Comparison of ENCODE assay signal across 18 cellular contexts in genomic region chr15:43346305-43346704, GRCh38. TPM values are rescaled to one million over a fixed set of nuclear protein-coding genes. Genes with fewer than 3 reads are reported as not detected.
DNase-seq lines count a peak whose midpoint lies in the region; TF ChIP-seq lines count a peak whose summit lies in the region.
"Had no signal": no experiment of that assay in that cellular context is flagged by ENCODE, and none has a peak within 500 bp of the region (broad histone marks: within the 10 kb centered on the region; RNA-seq: fewer than 3 reads in every experiment).

No MANE protein-coding gene starts in this region.

- H3K27ac Mint-ChIP-seq in activated CD4-positive, alpha-beta T cell treated with anti-CD3 and anti-CD28 coated beads, Interleukin-2, amount 10 ng/mL, durations not matched to agents 7 days and 5 days = no peak overlapping the region
- H3K27ac Mint-ChIP-seq: memory B cell, neural progenitor cell had no signal

- H3K36me3 Mint-ChIP-seq in activated CD4-positive, alpha-beta T cell treated with anti-CD3 and anti-CD28 coated beads, Interleukin-2, amount 10 ng/mL, durations not matched to agents 7 days and 5 days (ENCODE audit: low read depth) = peaks cover 3% of the 10 kb centered on the region

- H3K9me3 Mint-ChIP-seq in activated CD4-positive, alpha-beta T cell treated with anti-CD3 and anti-CD28 coated beads, Interleukin-2, amount 10 ng/mL, durations not matched to agents 7 days and 5 days = no peaks in the 10 kb centered on the region
- H3K9me3 Mint-ChIP-seq: memory B cell, neural progenitor cell had no signal

- TF ChIP-seq CTCF in GM12874 (IDR thresholded peaks at IDR 0.05; ENCODE audit: insufficient read depth, low read depth, low read length) = 0 out of 2 replicates have a peak, but pooled peaks have one; percentile 4

- no peak overlapping the region for H3K4me3 Mint-ChIP-seq in activated CD4-positive, alpha-beta T cell treated with anti-CD3 and anti-CD28 coated beads, Interleukin-2, amount 10 ng/mL, durations not matched to agents 7 days and 5 days
- H3K4me3 Mint-ChIP-seq: memory B cell, neural progenitor cell had no signal

- H3K4me1 Mint-ChIP-seq in activated CD4-positive, alpha-beta T cell treated with anti-CD3 and anti-CD28 coated beads, Interleukin-2, amount 10 ng/mL, durations not matched to agents 7 days and 5 days = no peaks in the 10 kb centered on the region
- H3K4me1 Mint-ChIP-seq: memory B cell, neural progenitor cell had no signal

- H3K27me3 Mint-ChIP-seq in activated CD4-positive, alpha-beta T cell treated with anti-CD3 and anti-CD28 coated beads, Interleukin-2, amount 10 ng/mL, durations not matched to agents 7 days and 5 days = no peaks in the 10 kb centered on the region
- H3K27me3 Mint-ChIP-seq: memory B cell had no signal

- POLR2A ChIA-PET in activated CD4-positive, alpha-beta T cell treated with anti-CD3 and anti-CD28 coated beads, Interleukin-2, amount 10 ng/mL, durations not matched to agents 7 days and 5 days (lab: Charles Lee) = interaction anchor here (0.6 kb wide), 1 partner anchor 1717 kb away, joined by 5 read pairs; no protein-coding TSS in a partner anchor

- CTCF ChIA-PET in activated CD4-positive, alpha-beta T cell treated with anti-CD3 and anti-CD28 coated beads, Interleukin-2, amount 10 ng/mL, durations not matched to agents 7 days and 5 days (lab: Charles Lee) = interaction anchor here (0.9 to 1.3 kb wide), 2 partner anchors 9 to 152 kb away, joined by 3 read pairs; no protein-coding TSS in a partner anchor

- DNase-seq in activated CD4-positive, alpha-beta T cell treated with anti-CD3 and anti-CD28 coated beads, Interleukin-2, amount 10 ng/mL, durations not matched to agents 7 days and 5 days = peak; percentile 18
- no peak for DNase-seq in activated CD4-positive, alpha-beta T cell treated with anti-CD3 and anti-CD28 coated beads, Interleukin-2, amount 50 U/mL, for 4 hours
- DNase-seq in RPMI7951 (ENCODE audit: low read depth) = peak; percentile 15
- peak; percentile 68 for DNase-seq in myocyte (ENCODE audit: low read depth)
- no peak for DNase-seq in COR-L47 (lab: John Stamatoyannopoulos, UW)
- DNase-seq in middle frontal gyrus (ENCODE audit: extremely low spot score, low spot score) = no peak
- DNase-seq in iPS-NIHi7 (ENCODE audit: extremely low spot score) = no peak
- DNase-seq: activated effector memory CD4-positive, alpha-beta T cell treated with anti-CD3 and anti-CD28 coated beads, Interleukin-2, amount 50 U/mL, for 16 hours; Calu3; colonic mucosa; GM23248; right cardiac atrium; SIG-M5 had no signal

RNA-seq across cellular contexts. Expression of gene LCMT2, which starts 15.9 kb away (rescaled TPM):
- 10 to 100 TPM; 10.5 to 12.6 TPM for total RNA-seq in activated CD4-positive, alpha-beta T cell treated with anti-CD3 and anti-CD28 coated beads, Interleukin-2, amount 10 ng/mL, durations not matched to agents 7 days and 5 days
- 9.5 and 14.7 TPM in 2 replicates for total RNA-seq in RPMI7951 (2014; rRNA removed; shearing (Covaris generic))
- 4.5 and 7.1 TPM in 2 replicates for total RNA-seq in myocyte
- 6.8 TPM for polyA plus RNA-seq in myocyte (2012)

RNA-seq across cellular contexts. Expression of gene ZSCAN29, which starts 24.5 kb away (rescaled TPM):
- total RNA-seq in activated CD4-positive, alpha-beta T cell treated with anti-CD3 and anti-CD28 coated beads, Interleukin-2, amount 10 ng/mL, durations not matched to agents 7 days and 5 days = 10 to 100 TPM; 25.4 to 28.2 TPM
- total RNA-seq in RPMI7951 (2014; rRNA removed; shearing (Covaris generic)) = 12.7 and 13.4 TPM in 2 replicates
- total RNA-seq in myocyte = 22.7 and 26.2 TPM in 2 replicates
- polyA plus RNA-seq in myocyte (2012) = 10.6 TPM

RNA-seq across cellular contexts. Expression of gene TUBGCP4, which starts 24.6 kb away (rescaled TPM):
- total RNA-seq in activated CD4-positive, alpha-beta T cell treated with anti-CD3 and anti-CD28 coated beads, Interleukin-2, amount 10 ng/mL, durations not matched to agents 7 days and 5 days = 10 to 100 TPM; 35.0 to 38.1 TPM
- 16.9 and 17.6 TPM in 2 replicates for total RNA-seq in RPMI7951 (2014; rRNA removed; shearing (Covaris generic))
- total RNA-seq in myocyte = 8.2 and 11.7 TPM in 2 replicates
- polyA plus RNA-seq in myocyte (2012) = 8.9 TPM

RNA-seq across cellular contexts. Expression of gene TGM7, which starts 44.2 kb away (rescaled TPM):
- not detected for total RNA-seq in activated CD4-positive, alpha-beta T cell treated with anti-CD3 and anti-CD28 coated beads, Interleukin-2, amount 10 ng/mL, durations not matched to agents 7 days and 5 days
- total RNA-seq in RPMI7951 (2014; rRNA removed; shearing (Covaris generic)) = not detected in 2 replicates
- not detected in 2 replicates for total RNA-seq in myocyte
- polyA plus RNA-seq in myocyte (2012) = not detected
- total RNA-seq: astrocyte, Calu3, colonic mucosa, GM23248, HT1080, right cardiac atrium had no signal
- polyA plus RNA-seq: GM23248, right cardiac atrium had no signal

Comparison
In these comparisons a context has a peak if more than half of its experiments do, and no peak if none do; other contexts are left out.
1. DNase-seq: peak in activated CD4-positive, alpha-beta T cell treated with anti-CD3 and anti-CD28 coated beads, Interleukin-2, amount 10 ng/mL, durations not matched to agents 7 days and 5 days (single experiment), RPMI7951 (single experiment) and myocyte (single experiment); none in activated CD4-positive, alpha-beta T cell treated with anti-CD3 and anti-CD28 coated beads, Interleukin-2, amount 50 U/mL, for 4 hours (0 of 2), COR-L47 (single experiment), middle frontal gyrus (single experiment) and iPS-NIHi7 (single experiment).